In genomic region chr7:55423277-55423711, GRCh38 we compare ENCODE assay signal across 14 cellular contexts. TPM values are rescaled to one million over a fixed set of nuclear protein-coding genes. Genes with fewer than 3 reads are reported as not detected.
DNase-seq lines count a peak whose midpoint lies in the region; ATAC-seq and TF ChIP-seq lines count a peak whose summit lies in the region.
"Had no signal": no experiment of that assay in that cellular context is flagged by ENCODE, and none has a peak within 500 bp of the region (broad histone marks: within the 10 kb centered on the region; RNA-seq: fewer than 3 reads in every experiment).

No MANE protein-coding gene starts in this region.

- no peak overlapping the region for H3K56ac ChIP-seq in mesendoderm (ENCODE audit: low read length)

- ATAC-seq in omental fat pad (ENCODE audit: low FRiP score), result no peak
- ATAC-seq: naive thymus-derived CD8-positive, alpha-beta T cell had no signal

- no peak overlapping the region for H2AK5ac ChIP-seq in mesendoderm (ENCODE audit: low read length)

- H3K4me3 ChIP-seq in AG10803 (ENCODE audit: low read length) (no peak overlapping the region), cardiac fibroblast (replicated peaks in 1 of 2; ENCODE audit: low read depth in 2 of 2, low read length in 2 of 2) (no peak overlapping the region), mesendoderm (ENCODE audit: low read length) (no peak overlapping the region)
- H3K4me3 ChIP-seq: MG63, uterus had no signal

- TF ChIP-seq CTCF in AG10803 (conservative IDR thresholded peaks at IDR 0.05; ENCODE audit: low read length), result peak; percentile 35
- peak; percentile 50 for TF ChIP-seq CTCF in cardiac fibroblast (IDR thresholded peaks at IDR 0.05; ENCODE audit: low read depth, low read length)
- TF ChIP-seq CTCF in omental fat pad (IDR thresholded peaks at IDR 0.05), result no peak

- H2BK5ac ChIP-seq in mesendoderm (ENCODE audit: low read length), result no peak overlapping the region

- no peak overlapping the region for H2BK120ac ChIP-seq in mesendoderm (ENCODE audit: low read depth, low read length)

- WGBS in mesendoderm (ENCODE audit: extremely low coverage, insufficient coverage, low lambda C conversion rate), result no CpG with 5 or more reads among the region's 5 CpGs

- DNase-seq in AG10803 (ENCODE audit: low read depth) (peak; percentile 59), M059J (ENCODE audit: low read depth) (peak; percentile 20), cardiac fibroblast (ENCODE audit: low read depth in 2 of 2) (peak; percentile 51 to 61), iris pigment epithelial cell (ENCODE audit: low read depth) (peak; percentile 58), mesenteric fat pad (ENCODE audit: low spot score) (no peak), mesendoderm (no peak), NCI-H128 (lab: John Stamatoyannopoulos, UW; ENCODE audit: unreplicated experiment) (no peak), omental fat pad (ENCODE audit: low spot score) (no peak)
- DNase-seq: AML-193; MG63; naive thymus-derived CD8-positive, alpha-beta T cell; NCI-H187 treated with DMSO at 0.1 percent for 48 hours; NCI-H524; uterus had no signal

- peaks cover 7% of the 10 kb centered on the region for H3K4me1 ChIP-seq in mesendoderm (ENCODE audit: control insufficient read depth, low read depth, low read length)
- H3K4me1 ChIP-seq: uterus had no signal

- no peak overlapping the region for H3K27ac ChIP-seq in mesendoderm (ENCODE audit: low read depth, low read length)
- H3K27ac ChIP-seq: uterus had no signal

- H3K23ac ChIP-seq in mesendoderm (ENCODE audit: low read length), result no peak overlapping the region

- H3K4me2 ChIP-seq in mesendoderm (ENCODE audit: low read length), result no peak overlapping the region

- H3K4ac ChIP-seq in mesendoderm (ENCODE audit: low read depth, low read length), result no peak overlapping the region

- no peak overlapping the region for H3K9ac ChIP-seq in mesendoderm (ENCODE audit: low read length)

- H3K79me2 ChIP-seq in mesendoderm (ENCODE audit: control insufficient read depth, insufficient read depth, low read length), result no peaks in the 10 kb centered on the region

- H2BK15ac ChIP-seq in mesendoderm (replicated peaks; ENCODE audit: low read depth), result no peak overlapping the region

- peaks cover 2% of the 10 kb centered on the region for H3K36me3 ChIP-seq in mesendoderm (ENCODE audit: control insufficient read depth, insufficient read depth, low read length)
- H3K36me3 ChIP-seq: uterus had no signal

- H3K27me3 ChIP-seq in mesendoderm (ENCODE audit: insufficient read depth, low read length, poor library complexity), result no peaks in the 10 kb centered on the region
- H3K27me3 ChIP-seq: MG63, uterus had no signal

- H4K5ac ChIP-seq in mesendoderm (ENCODE audit: low read length), result no peak overlapping the region

- H3K79me1 ChIP-seq in mesendoderm (ENCODE audit: low read length), result no peaks in the 10 kb centered on the region

- H3K18ac ChIP-seq in mesendoderm (ENCODE audit: low read length), result no peak overlapping the region

- no peak overlapping the region for H4K8ac ChIP-seq in mesendoderm (ENCODE audit: low read depth, low read length)

RNA-seq across cellular contexts. Expression of gene LANCL2, which starts 58.2 kb away (rescaled TPM):
- total RNA-seq in M059J (2014; rRNA removed; shearing (Covaris generic)), result 12.7 and 32.8 TPM in 2 replicates
- total RNA-seq in mesenteric fat pad, result 11.0 TPM
- 22.0 TPM for polyA plus RNA-seq in mesendoderm (2013, experiment 1 of 2)
- 21.4 TPM for polyA plus RNA-seq in mesendoderm (2013, experiment 2 of 2)
- total RNA-seq in omental fat pad, result 10 to 100 TPM; 12.6 to 23.3 (median 18.6) TPM

Comparison
In these comparisons a context has a peak if more than half of its experiments do, and no peak if none do; other contexts are left out.
1. DNase-seq: peak in AG10803 (single experiment), M059J (single experiment), cardiac fibroblast (2 of 2) and iris pigment epithelial cell (single experiment); none in mesenteric fat pad (single experiment), mesendoderm (single experiment), NCI-H128 (single experiment) and omental fat pad (single experiment).
2. CTCF ChIP-seq: peak in AG10803 (single experiment) and cardiac fibroblast (single experiment); none in omental fat pad (0 of 3).